ENCODE assay signal across 2 cellular contexts in the genomic region with DNA sequence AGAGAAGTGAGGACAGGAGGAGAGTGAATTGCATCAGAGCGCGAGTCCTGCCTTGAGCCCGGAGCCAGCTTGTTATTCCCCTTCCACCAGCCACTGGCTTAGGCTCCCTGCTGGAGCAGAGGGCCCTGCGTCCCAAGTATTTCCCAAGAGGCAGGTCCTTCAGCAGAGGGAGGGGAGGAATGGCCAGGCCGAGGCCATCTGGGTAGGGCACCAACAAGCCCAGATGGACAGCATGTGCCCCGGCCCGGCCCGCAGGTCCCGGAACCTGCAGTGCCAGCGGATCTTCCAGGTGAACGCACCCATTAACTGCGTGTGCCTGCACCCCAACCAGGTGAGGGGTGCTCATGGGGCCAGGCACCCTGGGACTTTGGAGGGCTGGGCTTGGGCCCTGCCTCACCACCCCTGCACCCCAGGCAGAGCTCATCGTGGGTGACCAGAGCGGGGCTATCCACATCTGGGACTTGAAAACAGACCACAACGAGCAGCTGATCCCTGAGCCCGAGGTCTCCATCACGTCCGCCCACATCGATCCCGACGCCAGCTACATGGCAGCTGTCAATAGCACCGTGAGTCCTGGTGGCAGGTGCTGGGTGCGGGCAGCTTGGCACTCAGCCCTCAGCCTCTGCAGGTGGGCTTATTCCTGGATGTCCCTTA.
TF ChIP-seq lines count a peak whose summit lies in the region.

No MANE protein-coding gene starts in this region.

TF ChIP-seq in SK-N-SH, 30 proteins besides CTCF, POLR2A, EP300 and RAD21:
- TF ChIP-seq FOSL2 (IDR thresholded peaks at IDR 0.05; ENCODE audit: borderline replicate concordance, low read depth): no peak
- TF ChIP-seq, protein P1, sequence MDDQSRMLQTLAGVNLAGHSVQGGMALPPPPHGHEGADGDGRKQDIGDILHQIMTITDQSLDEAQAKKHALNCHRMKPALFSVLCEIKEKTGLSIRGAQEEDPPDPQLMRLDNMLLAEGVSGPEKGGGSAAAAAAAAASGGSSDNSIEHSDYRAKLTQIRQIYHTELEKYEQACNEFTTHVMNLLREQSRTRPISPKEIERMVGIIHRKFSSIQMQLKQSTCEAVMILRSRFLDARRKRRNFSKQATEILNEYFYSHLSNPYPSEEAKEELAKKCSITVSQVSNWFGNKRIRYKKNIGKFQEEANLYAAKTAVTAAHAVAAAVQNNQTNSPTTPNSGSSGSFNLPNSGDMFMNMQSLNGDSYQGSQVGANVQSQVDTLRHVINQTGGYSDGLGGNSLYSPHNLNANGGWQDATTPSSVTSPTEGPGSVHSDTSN (IDR thresholded peaks at IDR 0.05): no peak
- TF ChIP-seq, protein P2, sequence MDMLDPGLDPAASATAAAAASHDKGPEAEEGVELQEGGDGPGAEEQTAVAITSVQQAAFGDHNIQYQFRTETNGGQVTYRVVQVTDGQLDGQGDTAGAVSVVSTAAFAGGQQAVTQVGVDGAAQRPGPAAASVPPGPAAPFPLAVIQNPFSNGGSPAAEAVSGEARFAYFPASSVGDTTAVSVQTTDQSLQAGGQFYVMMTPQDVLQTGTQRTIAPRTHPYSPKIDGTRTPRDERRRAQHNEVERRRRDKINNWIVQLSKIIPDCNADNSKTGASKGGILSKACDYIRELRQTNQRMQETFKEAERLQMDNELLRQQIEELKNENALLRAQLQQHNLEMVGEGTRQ (IDR thresholded peaks at IDR 0.05; ENCODE audit: borderline replicate concordance, low read depth, low read length): no peak
- TF ChIP-seq MEF2A (IDR thresholded peaks at IDR 0.05; ENCODE audit: borderline replicate concordance, low read depth): no peak
- TF ChIP-seq NRF1 (IDR thresholded peaks at IDR 0.05; ENCODE audit: low read depth, low read length): no peak
- TF ChIP-seq, protein P3, sequence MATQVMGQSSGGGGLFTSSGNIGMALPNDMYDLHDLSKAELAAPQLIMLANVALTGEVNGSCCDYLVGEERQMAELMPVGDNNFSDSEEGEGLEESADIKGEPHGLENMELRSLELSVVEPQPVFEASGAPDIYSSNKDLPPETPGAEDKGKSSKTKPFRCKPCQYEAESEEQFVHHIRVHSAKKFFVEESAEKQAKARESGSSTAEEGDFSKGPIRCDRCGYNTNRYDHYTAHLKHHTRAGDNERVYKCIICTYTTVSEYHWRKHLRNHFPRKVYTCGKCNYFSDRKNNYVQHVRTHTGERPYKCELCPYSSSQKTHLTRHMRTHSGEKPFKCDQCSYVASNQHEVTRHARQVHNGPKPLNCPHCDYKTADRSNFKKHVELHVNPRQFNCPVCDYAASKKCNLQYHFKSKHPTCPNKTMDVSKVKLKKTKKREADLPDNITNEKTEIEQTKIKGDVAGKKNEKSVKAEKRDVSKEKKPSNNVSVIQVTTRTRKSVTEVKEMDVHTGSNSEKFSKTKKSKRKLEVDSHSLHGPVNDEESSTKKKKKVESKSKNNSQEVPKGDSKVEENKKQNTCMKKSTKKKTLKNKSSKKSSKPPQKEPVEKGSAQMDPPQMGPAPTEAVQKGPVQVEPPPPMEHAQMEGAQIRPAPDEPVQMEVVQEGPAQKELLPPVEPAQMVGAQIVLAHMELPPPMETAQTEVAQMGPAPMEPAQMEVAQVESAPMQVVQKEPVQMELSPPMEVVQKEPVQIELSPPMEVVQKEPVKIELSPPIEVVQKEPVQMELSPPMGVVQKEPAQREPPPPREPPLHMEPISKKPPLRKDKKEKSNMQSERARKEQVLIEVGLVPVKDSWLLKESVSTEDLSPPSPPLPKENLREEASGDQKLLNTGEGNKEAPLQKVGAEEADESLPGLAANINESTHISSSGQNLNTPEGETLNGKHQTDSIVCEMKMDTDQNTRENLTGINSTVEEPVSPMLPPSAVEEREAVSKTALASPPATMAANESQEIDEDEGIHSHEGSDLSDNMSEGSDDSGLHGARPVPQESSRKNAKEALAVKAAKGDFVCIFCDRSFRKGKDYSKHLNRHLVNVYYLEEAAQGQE (IDR thresholded peaks at IDR 0.05; ENCODE audit: low read depth, low read length): no peak
- TF ChIP-seq FOXM1 (IDR thresholded peaks at IDR 0.05; ENCODE audit: low read depth): no peak
- TF ChIP-seq, protein P4, sequence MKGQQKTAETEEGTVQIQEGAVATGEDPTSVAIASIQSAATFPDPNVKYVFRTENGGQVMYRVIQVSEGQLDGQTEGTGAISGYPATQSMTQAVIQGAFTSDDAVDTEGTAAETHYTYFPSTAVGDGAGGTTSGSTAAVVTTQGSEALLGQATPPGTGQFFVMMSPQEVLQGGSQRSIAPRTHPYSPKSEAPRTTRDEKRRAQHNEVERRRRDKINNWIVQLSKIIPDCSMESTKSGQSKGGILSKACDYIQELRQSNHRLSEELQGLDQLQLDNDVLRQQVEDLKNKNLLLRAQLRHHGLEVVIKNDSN (IDR thresholded peaks at IDR 0.05; ENCODE audit: borderline replicate concordance, low read depth): no peak
- no peak for TF ChIP-seq YY1 (IDR thresholded peaks at IDR 0.05; ENCODE audit: low read depth)
- no peak for TF ChIP-seq EZH2phosphoT487 (IDR thresholded peaks at IDR 0.05; ENCODE audit: borderline replicate concordance, low read depth)
- TF ChIP-seq RCOR1 (IDR thresholded peaks at IDR 0.05; ENCODE audit: low read length): no peak
- no peak for TF ChIP-seq ELF1 (IDR thresholded peaks at IDR 0.05)
- TF ChIP-seq, protein P5, sequence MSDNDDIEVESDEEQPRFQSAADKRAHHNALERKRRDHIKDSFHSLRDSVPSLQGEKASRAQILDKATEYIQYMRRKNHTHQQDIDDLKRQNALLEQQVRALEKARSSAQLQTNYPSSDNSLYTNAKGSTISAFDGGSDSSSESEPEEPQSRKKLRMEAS (IDR thresholded peaks at IDR 0.05; ENCODE audit: low read depth): no peak
- TF ChIP-seq TAF1 (IDR thresholded peaks at IDR 0.05; ENCODE audit: borderline replicate concordance, low read depth, low read length): no peak
- no peak for TF ChIP-seq TEAD4 (IDR thresholded peaks at IDR 0.05; ENCODE audit: borderline replicate concordance, insufficient read depth)
- TF ChIP-seq, protein P6, sequence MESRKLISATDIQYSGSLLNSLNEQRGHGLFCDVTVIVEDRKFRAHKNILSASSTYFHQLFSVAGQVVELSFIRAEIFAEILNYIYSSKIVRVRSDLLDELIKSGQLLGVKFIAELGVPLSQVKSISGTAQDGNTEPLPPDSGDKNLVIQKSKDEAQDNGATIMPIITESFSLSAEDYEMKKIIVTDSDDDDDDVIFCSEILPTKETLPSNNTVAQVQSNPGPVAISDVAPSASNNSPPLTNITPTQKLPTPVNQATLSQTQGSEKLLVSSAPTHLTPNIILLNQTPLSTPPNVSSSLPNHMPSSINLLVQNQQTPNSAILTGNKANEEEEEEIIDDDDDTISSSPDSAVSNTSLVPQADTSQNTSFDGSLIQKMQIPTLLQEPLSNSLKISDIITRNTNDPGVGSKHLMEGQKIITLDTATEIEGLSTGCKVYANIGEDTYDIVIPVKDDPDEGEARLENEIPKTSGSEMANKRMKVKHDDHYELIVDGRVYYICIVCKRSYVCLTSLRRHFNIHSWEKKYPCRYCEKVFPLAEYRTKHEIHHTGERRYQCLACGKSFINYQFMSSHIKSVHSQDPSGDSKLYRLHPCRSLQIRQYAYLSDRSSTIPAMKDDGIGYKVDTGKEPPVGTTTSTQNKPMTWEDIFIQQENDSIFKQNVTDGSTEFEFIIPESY (IDR thresholded peaks at IDR 0.05; ENCODE audit: borderline replicate concordance, low read depth): no peak
- no peak for TF ChIP-seq MXI1 (IDR thresholded peaks at IDR 0.05; ENCODE audit: low read depth, low read length)

TF ChIP-seq in SK-N-SH treated with all-trans-retinoic acid at 6 μM for 48 hours, 23 proteins besides CTCF, POLR2A, EP300 and RAD21:
- TF ChIP-seq, protein P7, sequence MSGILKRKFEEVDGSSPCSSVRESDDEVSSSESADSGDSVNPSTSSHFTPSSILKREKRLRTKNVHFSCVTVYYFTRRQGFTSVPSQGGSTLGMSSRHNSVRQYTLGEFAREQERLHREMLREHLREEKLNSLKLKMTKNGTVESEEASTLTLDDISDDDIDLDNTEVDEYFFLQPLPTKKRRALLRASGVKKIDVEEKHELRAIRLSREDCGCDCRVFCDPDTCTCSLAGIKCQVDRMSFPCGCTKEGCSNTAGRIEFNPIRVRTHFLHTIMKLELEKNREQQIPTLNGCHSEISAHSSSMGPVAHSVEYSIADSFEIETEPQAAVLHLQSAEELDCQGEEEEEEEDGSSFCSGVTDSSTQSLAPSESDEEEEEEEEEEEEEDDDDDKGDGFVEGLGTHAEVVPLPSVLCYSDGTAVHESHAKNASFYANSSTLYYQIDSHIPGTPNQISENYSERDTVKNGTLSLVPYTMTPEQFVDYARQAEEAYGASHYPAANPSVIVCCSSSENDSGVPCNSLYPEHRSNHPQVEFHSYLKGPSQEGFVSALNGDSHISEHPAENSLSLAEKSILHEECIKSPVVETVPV (CRISPR knock-in tag; IDR thresholded peaks at IDR 0.05): no peak
